In genomic region chr7:82810558-82811259, GRCh38 we compare ENCODE assay signal across 8 cellular contexts.
DNase-seq lines count a peak whose midpoint lies in the region; ATAC-seq, FAIRE-seq and TF ChIP-seq lines count a peak whose summit lies in the region.

No MANE protein-coding gene starts in this region.

- no peak overlapping the region for H2AK5ac ChIP-seq in H1 (ENCODE audit: low read depth, low read length)

- H3K79me2 ChIP-seq in OCI-LY7 (ENCODE audit: insufficient read depth, low read depth, low read length) (no peaks in the 10 kb centered on the region), H1 (ENCODE audit: control insufficient read depth in 1 of 2, insufficient read depth in 2 of 2, low read length in 2 of 2) (no peaks in the 10 kb centered on the region)

- peaks cover 6% of the 10 kb centered on the region for H3K4me1 Mint-ChIP-seq in neural crest cell
- H3K4me1 Mint-ChIP-seq in CD8-positive, alpha-beta T cell (ENCODE audit: low read depth), result no peaks in the 10 kb centered on the region

- H3K36me3 Mint-ChIP-seq in neural crest cell (ENCODE audit: low read depth), result no peaks in the 10 kb centered on the region
- H3K36me3 Mint-ChIP-seq in CD8-positive, alpha-beta T cell, result no peaks in the 10 kb centered on the region

- intact Hi-C loops in OCI-LY7 (cut with micrococcal nuclease; ENCODE audit: unreplicated experiment) (loop anchor here (5.0 kb wide), 2 partner anchors 97 to 462 kb away; no protein-coding TSS in a partner anchor), ovary (cut with DNase I) (no loop called here)
- intact Hi-C loops in CD8-positive, alpha-beta T cell (cut with DNase I, micrococcal nuclease), result no loop called here

- H2BK120ac ChIP-seq in H1 (replicated peaks; ENCODE audit: low read depth, low read length), result no peak overlapping the region

- H2BK12ac ChIP-seq in H1 (ENCODE audit: low read depth, low read length), result no peak overlapping the region

- no peak overlapping the region for H3K56ac ChIP-seq in H1 (replicated peaks; ENCODE audit: insufficient read length, low read depth, low read length)

- FAIRE-seq in H1 (lab: Jason Lieb, UNC), result peak; percentile 86

- no peaks in the 10 kb centered on the region for H4K20me1 ChIP-seq in OCI-LY7 (ENCODE audit: insufficient read depth, low read length)
- H4K20me1 ChIP-seq in H1 (replicated peaks in 1 of 2; ENCODE audit: control insufficient read depth in 1 of 2, insufficient read depth in 2 of 2, low read length in 2 of 2), result no peaks in the 10 kb centered on the region

- H3K27ac ChIP-seq in OCI-LY7 (ENCODE audit: low read depth, low read length, poor library complexity, severe bottlenecking), result no peak overlapping the region
- H3K27ac ChIP-seq in H1 (ENCODE audit: low read depth, low read length), result no peak overlapping the region
- no peak overlapping the region for H3K27ac ChIP-seq in ovary
- no peak overlapping the region for H3K27ac ChIP-seq in CD8-positive, alpha-beta T cell (ENCODE audit: low read depth, low read length)

- H4K91ac ChIP-seq in H1 (replicated peaks; ENCODE audit: insufficient read length, low read length), result no peak overlapping the region

- H3K9me3 Mint-ChIP-seq in neural crest cell, result no peaks in the 10 kb centered on the region
- no peaks in the 10 kb centered on the region for H3K9me3 Mint-ChIP-seq in CD8-positive, alpha-beta T cell

- no TSS peak for BruUV-seq in OCI-LY7 (replicated peaks; lab: Mats Ljungman, UMichigan)

- 40% methylated on average over 4 of the region's 4 CpGs; no CpG with 5 or more reads in 1 of the 2 experiments for WGBS in H1 (ENCODE audit: extremely low coverage in 1 of 2, insufficient coverage in 1 of 2, insufficient read length in 1 of 2, insufficient replicate concordance in 2 of 2, low coverage in 1 of 2, low lambda C conversion rate in 2 of 2, missing lambda C conversion rate in 1 of 2), 2 experiments
- 18 to 31% (median 26%) methylated on average over 4 of the region's 4 CpGs for WGBS in ovary, 3 donors

- H2BK15ac ChIP-seq in H1 (ENCODE audit: low read length), result no peak overlapping the region

- H3K4me2 ChIP-seq in OCI-LY7 (ENCODE audit: low read length), result no peak overlapping the region
- no peak overlapping the region for H3K4me2 ChIP-seq in H1 (ENCODE audit: insufficient read depth in 1 of 2, low read depth in 2 of 2, low read length in 2 of 2)

- CTCF ChIA-PET in OCI-LY7 (lab: Charles Lee; ENCODE audit: unreplicated experiment), result no interaction called here
- CTCF ChIA-PET in H1 (lab: Charles Lee; ENCODE audit: partially characterized antibody), result interaction anchor here (0.6 to 3.8 kb wide), 27 partner anchors 8 to 869 kb away, joined by 3 to 30 read pairs (median 4); no protein-coding TSS in a partner anchor
- CTCF ChIA-PET in CD8-positive, alpha-beta T cell (lab: Charles Lee), result no interaction called here

- no peaks in the 10 kb centered on the region for H3K79me1 ChIP-seq in H1 (ENCODE audit: low read depth, low read length)

- H3K27me3 ChIP-seq in H1 (replicated peaks in 1 of 4; ENCODE audit: control insufficient read depth in 3 of 4, extremely low read depth in 1 of 4, insufficient read depth in 3 of 4, low read length in 3 of 4) (no peaks in the 10 kb centered on the region), ovary (no peaks in the 10 kb centered on the region)
- no peaks in the 10 kb centered on the region for H3K27me3 ChIP-seq in CD8-positive, alpha-beta T cell (ENCODE audit: insufficient read depth, low read length)

- H2BK20ac ChIP-seq in H1 (ENCODE audit: low read length), result no peak overlapping the region

- POLR2A ChIA-PET in OCI-LY7 (lab: Charles Lee) (interaction anchor here (0.9 kb wide), 1 partner anchor 10 kb away, joined by 3 read pairs; no protein-coding TSS in a partner anchor), H1 (lab: Charles Lee; ENCODE audit: partially characterized antibody) (no interaction called here)
- POLR2A ChIA-PET in CD8-positive, alpha-beta T cell (lab: Charles Lee), result no interaction called here

- H4K5ac ChIP-seq in H1 (ENCODE audit: insufficient read length, low read depth, low read length), result no peak overlapping the region

- peak; percentile 62 for ATAC-seq in GM21515 (IDR thresholded peaks at IDR 0.05; ENCODE audit: unreplicated experiment)
- ATAC-seq in CD8-positive, alpha-beta T cell, result no peak

- peak; percentile 77 to 80 for TF ChIP-seq RAD21 in H1 (IDR thresholded peaks at IDR 0.05 in 1 of 2, conservative IDR thresholded peaks at IDR 0.05 in 1 of 2; ENCODE audit: low read depth in 2 of 2, low read length in 2 of 2)

- H3K4me3 ChIP-seq in OCI-LY7 (ENCODE audit: low read depth, low read length, poor library complexity, severe bottlenecking) (no peak overlapping the region), H1 (ENCODE audit: extremely low read depth in 1 of 4, insufficient read depth in 2 of 4, low read depth in 3 of 4, low read length in 4 of 4) (no peak overlapping the region), ovary (no peak overlapping the region)
- H3K4me3 ChIP-seq in CD8-positive, alpha-beta T cell (ENCODE audit: low read depth, low read length), result no peak overlapping the region

- TF ChIP-seq EP300 in H1 (IDR thresholded peaks at IDR 0.05; ENCODE audit: borderline replicate concordance in 1 of 2, low read depth in 2 of 2, low read length in 2 of 2), result no peak
- TF ChIP-seq EP300 in ovary (IDR thresholded peaks at IDR 0.05), result no peak

- no peak overlapping the region for H3K23ac ChIP-seq in H1 (ENCODE audit: insufficient read length)

- no peak overlapping the region for H4K8ac ChIP-seq in H1 (ENCODE audit: extremely low read depth, insufficient read depth, low read length)

- H3K9me3 ChIP-seq in OCI-LY7 (ENCODE audit: low read length) (no peaks in the 10 kb centered on the region), H1 (ENCODE audit: insufficient read depth in 2 of 2, low read depth in 1 of 2, low read length in 1 of 2) (no peaks in the 10 kb centered on the region), ovary (no peaks in the 10 kb centered on the region)
- H3K9me3 ChIP-seq in CD8-positive, alpha-beta T cell (ENCODE audit: low read length), result no peaks in the 10 kb centered on the region

- H2AFZ ChIP-seq in OCI-LY7 (ENCODE audit: low read length), result no peak overlapping the region
- H2AFZ ChIP-seq in H1 (ENCODE audit: low read length), result no peak overlapping the region

- no peak overlapping the region for H3K18ac ChIP-seq in H1 (ENCODE audit: extremely low read depth, low read length)

- peak; percentile 91 for TF ChIP-seq CTCF in OCI-LY7 (conservative IDR thresholded peaks at IDR 0.05; ENCODE audit: low read length)
- TF ChIP-seq CTCF in H1 (IDR thresholded peaks at IDR 0.05; ENCODE audit: control extremely low read depth in 1 of 3, insufficient read depth in 1 of 3, low read depth in 1 of 3, low read length in 3 of 3), result peak in 2 of 3 experiments; percentile 55 to 73; a peak in 2 of 4 replicates
- peak; percentile 80 for TF ChIP-seq CTCF in neural crest cell (conservative IDR thresholded peaks at IDR 0.05)
- TF ChIP-seq CTCF in ovary (IDR thresholded peaks at IDR 0.05), result no peak
- no peak for TF ChIP-seq CTCF in CD8-positive, alpha-beta T cell (IDR thresholded peaks at IDR 0.05)

- DNase-seq in Daoy (ENCODE audit: low read depth) (peak; percentile 59), KG1 (lab: John Stamatoyannopoulos, UW) (peak; percentile 20), OCI-LY7 (ENCODE audit: low spot score) (peak; percentile 65), H1 (ENCODE audit: low read depth in 1 of 2, low spot score in 2 of 2) (no peak), neural crest cell (ENCODE audit: low read depth, low spot score) (peak; percentile 8), ovary (no peak)
- DNase-seq in CD8-positive, alpha-beta T cell, result no peak

- no peaks in the 10 kb centered on the region for H3K4me1 ChIP-seq in OCI-LY7 (ENCODE audit: insufficient read depth, low read length, poor library complexity, severe bottlenecking)
- H3K4me1 ChIP-seq in H1 (replicated peaks in 1 of 4; ENCODE audit: control insufficient read depth in 3 of 4, insufficient read depth in 4 of 4, low read length in 3 of 4), result peaks cover 0 to under 1% (median under 1%) of the 10 kb centered on the region in 4 experiments; a peak in 1 of 7 replicates
- H3K4me1 ChIP-seq in ovary (ENCODE audit: insufficient read depth), result no peaks in the 10 kb centered on the region
- no peaks in the 10 kb centered on the region for H3K4me1 ChIP-seq in CD8-positive, alpha-beta T cell (ENCODE audit: insufficient read depth, low read length)

- H3K9ac ChIP-seq in H1 (replicated peaks in 1 of 4; ENCODE audit: extremely low read depth in 1 of 4, low read depth in 3 of 4, low read length in 3 of 4), result no peak overlapping the region

- no peak overlapping the region for H3K4ac ChIP-seq in H1 (replicated peaks; ENCODE audit: insufficient read length, low read depth, low read length)

- H3K4me3 Mint-ChIP-seq in neural crest cell, result no peak overlapping the region
- H3K4me3 Mint-ChIP-seq in CD8-positive, alpha-beta T cell, result no peak overlapping the region

- H3K27ac Mint-ChIP-seq in neural crest cell (ENCODE audit: unreplicated experiment), result no peak overlapping the region
- H3K27ac Mint-ChIP-seq in CD8-positive, alpha-beta T cell, result no peak overlapping the region

- H3K27me3 Mint-ChIP-seq in neural crest cell (ENCODE audit: low read depth), result no peaks in the 10 kb centered on the region
- no peaks in the 10 kb centered on the region for H3K27me3 Mint-ChIP-seq in CD8-positive, alpha-beta T cell (ENCODE audit: low read depth)

- TF ChIP-seq POLR2A in H1 (IDR thresholded peaks at IDR 0.05; ENCODE audit: control extremely low read depth in 1 of 2, low read depth in 2 of 2, low read length in 2 of 2) (no peak), ovary (IDR thresholded peaks at IDR 0.05) (no peak)

- H3K9me2 ChIP-seq in OCI-LY7 (ENCODE audit: insufficient read depth, low read length), result no peaks in the 10 kb centered on the region

- H3K14ac ChIP-seq in H1 (ENCODE audit: insufficient read length), result no peak overlapping the region

- no peak overlapping the region for H2BK5ac ChIP-seq in H1 (ENCODE audit: low read depth, low read length)

- no peaks in the 10 kb centered on the region for H3K23me2 ChIP-seq in H1 (ENCODE audit: low read depth, low read length)

- H3K36me3 ChIP-seq in OCI-LY7 (ENCODE audit: insufficient read depth, low read length) (no peaks in the 10 kb centered on the region), H1 (ENCODE audit: control insufficient read depth in 2 of 4, insufficient read depth in 4 of 4, low read length in 3 of 4) (no peaks in the 10 kb centered on the region), ovary (no peaks in the 10 kb centered on the region)
- no peaks in the 10 kb centered on the region for H3K36me3 ChIP-seq in CD8-positive, alpha-beta T cell (ENCODE audit: insufficient read depth, low read length)

TF ChIP-seq in H1, 55 proteins besides CTCF, POLR2A, EP300 and RAD21 (continues in another document):
- TF ChIP-seq TAF1 (IDR thresholded peaks at IDR 0.05; ENCODE audit: low read depth, low read length) (no peak), BRCA1 (IDR thresholded peaks at IDR 0.05; ENCODE audit: low read depth, low read length) (no peak), SP2 (IDR thresholded peaks at IDR 0.05; ENCODE audit: low read length) (no peak), CBX8 (IDR thresholded peaks at IDR 0.05; ENCODE audit: borderline replicate concordance, low read depth, low read length) (no peak), TCF12 (IDR thresholded peaks at IDR 0.05; ENCODE audit: low read depth, low read length) (no peak)

Comparison
In these comparisons a context has a peak if more than half of its experiments do, and no peak if none do; other contexts are left out.
1. DNase-seq: peak in Daoy (single experiment), KG1 (single experiment), OCI-LY7 (single experiment) and neural crest cell (single experiment); none in H1 (0 of 2), ovary (0 of 5) and CD8-positive, alpha-beta T cell (0 of 7).
2. CTCF ChIP-seq: peak in OCI-LY7 (single experiment), H1 (2 of 3) and neural crest cell (single experiment); none in ovary (0 of 3) and CD8-positive, alpha-beta T cell (single experiment).